21 cellular contexts compared by ENCODE assay signal in the genomic region with DNA sequence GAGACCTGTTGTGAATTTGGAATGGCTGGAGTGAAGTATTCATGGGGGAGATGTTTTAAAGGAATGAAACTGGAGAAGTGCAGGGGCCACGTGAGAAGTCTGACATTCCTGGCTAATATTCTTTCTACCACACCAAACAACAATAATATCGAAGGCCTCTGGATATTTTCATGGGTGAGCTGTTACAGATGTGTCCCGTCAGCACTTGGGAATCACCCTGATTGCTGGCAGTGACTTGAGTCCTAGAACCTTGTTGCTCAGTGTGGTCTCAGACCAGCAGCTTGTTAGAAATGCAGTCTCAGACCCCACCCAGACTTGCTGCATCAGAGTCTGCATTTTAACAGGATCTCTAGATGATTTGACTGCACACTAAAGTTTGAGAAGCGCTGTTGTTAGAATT.
DNase-seq lines count a peak whose midpoint lies in the region; ATAC-seq, FAIRE-seq and TF ChIP-seq lines count a peak whose summit lies in the region.
"Had no signal": no experiment of that assay in that cellular context is flagged by ENCODE, and none has a peak within 500 bp of the region (broad histone marks: within the 10 kb centered on the region; RNA-seq: fewer than 3 reads in every experiment).

No MANE protein-coding gene starts in this region.

- H3K9me3 ChIP-seq in Caco-2 = no peaks in the 10 kb centered on the region
- H3K9me3 ChIP-seq in H1 (ENCODE audit: insufficient read depth in 2 of 2, low read depth in 1 of 2, low read length in 1 of 2) = no peaks in the 10 kb centered on the region
- H3K9me3 ChIP-seq: HAP-1 had no signal

- H3K27ac Mint-ChIP-seq in Caco-2 (ENCODE audit: unreplicated experiment) (peak overlapping the region; percentile 42), nephron progenitor cell (peak overlapping the region; percentile 37)
- H3K27ac Mint-ChIP-seq: CD4-positive, CD25-positive, alpha-beta regulatory T cell had no signal

- H3K9ac ChIP-seq in H1 (replicated peaks in 1 of 4; ENCODE audit: extremely low read depth in 1 of 4, low read depth in 3 of 4, low read length in 3 of 4) = no peak overlapping the region

- 0 out of 2 replicates have a peak overlapping the region, but pooled peaks have one; percentile 53 for H2AK5ac ChIP-seq in H1 (ENCODE audit: low read depth, low read length)

- TF ChIP-seq EP300 in H1 (IDR thresholded peaks at IDR 0.05; ENCODE audit: borderline replicate concordance in 1 of 2, low read depth in 2 of 2, low read length in 2 of 2) = no peak

- no peak overlapping the region; the same call in 1 of the 2 replicates for H3K27ac ChIP-seq in H1 (ENCODE audit: low read depth, low read length)

- H4K20me1 ChIP-seq in H1 (replicated peaks in 1 of 2; ENCODE audit: control insufficient read depth in 1 of 2, insufficient read depth in 2 of 2, low read length in 2 of 2) = no peaks in the 10 kb centered on the region

- no TSS peak for BruUV-seq in Caco-2 (replicated peaks; lab: Mats Ljungman, UMichigan)

- DNase-seq in Caco-2 (no peak), H1 (ENCODE audit: low read depth in 1 of 2, low spot score in 2 of 2) (no peak), left ventricle myocardium superior (no peak), nephron progenitor cell (no peak), mesenteric fat pad (ENCODE audit: low spot score) (no peak), 8988T (no peak)
- no peak for DNase-seq in activated naive CD4-positive, alpha-beta T cell treated with Interleukin-2 at 50 U/mL for 16 hours
- DNase-seq: ACHN; AML-193; CD4-positive, CD25-positive, alpha-beta regulatory T cell; EL; KBM-7; NCI-H1436; NCI-H2029; NCI-H2171; NCI-H446; NCI-H69; SHP77 treated with DMSO at 0.1 percent for 48 hours had no signal

- 69% methylated on average over 4 of the region's 4 CpGs; no CpG with 5 or more reads in 1 of the 2 experiments for WGBS in H1 (ENCODE audit: extremely low coverage in 1 of 2, insufficient coverage in 1 of 2, insufficient read length in 1 of 2, insufficient replicate concordance in 2 of 2, low coverage in 1 of 2, low lambda C conversion rate in 2 of 2, missing lambda C conversion rate in 1 of 2), 2 experiments

- no peak overlapping the region for H3K14ac ChIP-seq in H1 (ENCODE audit: insufficient read length)

- ATAC-seq in left ventricle myocardium superior (peak; percentile 77), GM19035 (IDR thresholded peaks at IDR 0.05; ENCODE audit: unreplicated experiment) (no peak)

- H3K4me3 ChIP-seq in Caco-2 (ENCODE audit: low read depth, low read length) (no peak overlapping the region), H1 (ENCODE audit: extremely low read depth in 1 of 4, insufficient read depth in 2 of 4, low read depth in 3 of 4, low read length in 4 of 4) (no peak overlapping the region)
- H3K4me3 ChIP-seq: HAP-1 had no signal

- H2BK120ac ChIP-seq in H1 (replicated peaks; ENCODE audit: low read depth, low read length) = no peak overlapping the region

- intact Hi-C loops in Caco-2 (cut with micrococcal nuclease; ENCODE audit: unreplicated experiment) = no loop called here
- intact Hi-C loops in left ventricle myocardium superior (cut with micrococcal nuclease) = no loop called here

- no peak overlapping the region; a peak in 1 of 4 replicates for H3K4me2 ChIP-seq in H1 (ENCODE audit: insufficient read depth in 1 of 2, low read depth in 2 of 2, low read length in 2 of 2)

- CTCF ChIA-PET in Caco-2 (lab: Charles Lee) (no interaction called here), H1 (lab: Charles Lee; ENCODE audit: partially characterized antibody) (interaction anchor here (1.0 to 1.1 kb wide), 2 partner anchors 16 to 26 kb away, joined by 3 to 4 read pairs; no protein-coding TSS in a partner anchor)

- TF ChIP-seq CTCF in Caco-2 (IDR thresholded peaks at IDR 0.05; ENCODE audit: insufficient read depth in 1 of 2, low read depth in 1 of 2, low read length in 1 of 2, severe bottlenecking in 1 of 2, unreplicated experiment in 1 of 2) (no peak), H1 (IDR thresholded peaks at IDR 0.05; ENCODE audit: control extremely low read depth in 1 of 3, insufficient read depth in 1 of 3, low read depth in 1 of 3, low read length in 3 of 3) (no peak), nephron progenitor cell (IDR thresholded peaks at IDR 0.05) (no peak)

- no peak overlapping the region for H2BK15ac ChIP-seq in H1 (ENCODE audit: low read length)

- H2BK20ac ChIP-seq in H1 (ENCODE audit: low read length) = no peak overlapping the region

- H3K27me3 Mint-ChIP-seq in Caco-2 (ENCODE audit: insufficient read depth, unreplicated experiment) = no peaks in the 10 kb centered on the region
- no peaks in the 10 kb centered on the region for H3K27me3 Mint-ChIP-seq in nephron progenitor cell (ENCODE audit: low read depth, poor library complexity)
- H3K27me3 Mint-ChIP-seq: CD4-positive, CD25-positive, alpha-beta regulatory T cell had no signal

- H3K4me1 ChIP-seq in Caco-2 (peaks cover 19% of the 10 kb centered on the region; the same call in 1 of the 2 replicates), H1 (replicated peaks in 1 of 4; ENCODE audit: control insufficient read depth in 3 of 4, insufficient read depth in 4 of 4, low read length in 3 of 4) (peaks cover 0 to 5% (median 2%) of the 10 kb centered on the region in 4 experiments; a peak in 3 of 7 replicates)
- H3K4me1 ChIP-seq: HAP-1 had no signal

- H3K23me2 ChIP-seq in H1 (ENCODE audit: low read depth, low read length) = no peaks in the 10 kb centered on the region; the same call in 1 of the 2 replicates

- H3K79me2 ChIP-seq in H1 (ENCODE audit: control insufficient read depth in 1 of 2, insufficient read depth in 2 of 2, low read length in 2 of 2) = no peaks in the 10 kb centered on the region

- H3K36me3 Mint-ChIP-seq in Caco-2 (ENCODE audit: insufficient read depth, unreplicated experiment) (no peaks in the 10 kb centered on the region), nephron progenitor cell (ENCODE audit: low read depth) (peaks cover 35% of the 10 kb centered on the region)
- H3K36me3 Mint-ChIP-seq: CD4-positive, CD25-positive, alpha-beta regulatory T cell had no signal

- no peaks in the 10 kb centered on the region for H3K9me3 Mint-ChIP-seq in Caco-2 (ENCODE audit: unreplicated experiment)
- H3K9me3 Mint-ChIP-seq in nephron progenitor cell = peaks cover 8% of the 10 kb centered on the region

- H4K5ac ChIP-seq in H1 (ENCODE audit: insufficient read length, low read depth, low read length) = no peak overlapping the region

- H2AFZ ChIP-seq in H1 (ENCODE audit: low read length) = no peak overlapping the region

- no peaks in the 10 kb centered on the region for H3K36me3 ChIP-seq in Caco-2 (ENCODE audit: control insufficient read depth, insufficient read depth, low read length)
- no peaks in the 10 kb centered on the region for H3K36me3 ChIP-seq in H1 (ENCODE audit: control insufficient read depth in 2 of 4, insufficient read depth in 4 of 4, low read length in 3 of 4)
- H3K36me3 ChIP-seq: HAP-1 had no signal

- no peaks in the 10 kb centered on the region for H3K79me1 ChIP-seq in H1 (ENCODE audit: low read depth, low read length)

- TF ChIP-seq POLR2A in H1 (IDR thresholded peaks at IDR 0.05; ENCODE audit: control extremely low read depth in 1 of 2, low read depth in 2 of 2, low read length in 2 of 2) = no peak

- no peak overlapping the region for H3K23ac ChIP-seq in H1 (ENCODE audit: insufficient read length)

- POLR2A ChIA-PET in Caco-2 (lab: Charles Lee) (no interaction called here), H1 (lab: Charles Lee; ENCODE audit: partially characterized antibody) (interaction anchor here (1.0 to 1.4 kb wide), 2 partner anchors 10 to 13 kb away, joined by 3 read pairs; no protein-coding TSS in a partner anchor)

- H3K4me1 Mint-ChIP-seq in Caco-2 (ENCODE audit: low read depth, unreplicated experiment) = peaks cover 11% of the 10 kb centered on the region
- peaks cover 50% of the 10 kb centered on the region for H3K4me1 Mint-ChIP-seq in nephron progenitor cell

- no peak for FAIRE-seq in H1 (lab: Jason Lieb, UNC)
- FAIRE-seq: RCC 7860 had no signal

- H3K56ac ChIP-seq in H1 (replicated peaks; ENCODE audit: insufficient read length, low read depth, low read length) = no peak overlapping the region

- H4K8ac ChIP-seq in H1 (ENCODE audit: extremely low read depth, insufficient read depth, low read length) = no peak overlapping the region

- H3K4ac ChIP-seq in H1 (replicated peaks; ENCODE audit: insufficient read length, low read depth, low read length) = no peak overlapping the region

- H2BK12ac ChIP-seq in H1 (ENCODE audit: low read depth, low read length) = no peak overlapping the region

- TF ChIP-seq RAD21 in H1 (IDR thresholded peaks at IDR 0.05 in 1 of 2, conservative IDR thresholded peaks at IDR 0.05 in 1 of 2; ENCODE audit: low read depth in 2 of 2, low read length in 2 of 2) = no peak

- no peak overlapping the region for H4K91ac ChIP-seq in H1 (replicated peaks; ENCODE audit: insufficient read length, low read length)

- H3K27me3 ChIP-seq in Caco-2 (replicated peaks; ENCODE audit: control insufficient read depth, insufficient read depth, low read length) = no peaks in the 10 kb centered on the region
- no peaks in the 10 kb centered on the region for H3K27me3 ChIP-seq in H1 (replicated peaks in 1 of 4; ENCODE audit: control insufficient read depth in 3 of 4, extremely low read depth in 1 of 4, insufficient read depth in 3 of 4, low read length in 3 of 4)

- peak overlapping the region; percentile 66; the same call in 1 of the 2 replicates for H2BK5ac ChIP-seq in H1 (ENCODE audit: low read depth, low read length)

- H3K4me3 Mint-ChIP-seq in Caco-2 (ENCODE audit: unreplicated experiment) = no peak overlapping the region
- H3K4me3 Mint-ChIP-seq in nephron progenitor cell = no peak overlapping the region
- H3K4me3 Mint-ChIP-seq: CD4-positive, CD25-positive, alpha-beta regulatory T cell had no signal

- H3K18ac ChIP-seq in H1 (ENCODE audit: extremely low read depth, low read length) = no peak overlapping the region

TF ChIP-seq in H1, 55 proteins besides CTCF, POLR2A, EP300 and RAD21 (continues in another document):
- TF ChIP-seq TBP (IDR thresholded peaks at IDR 0.05; ENCODE audit: low read depth, low read length) (no peak), CTBP2 (IDR thresholded peaks at IDR 0.05; ENCODE audit: borderline replicate concordance, insufficient read depth, insufficient read length, low read length) (no peak), ZNF274 (IDR thresholded peaks at IDR 0.05; ENCODE audit: borderline replicate concordance, extremely low read depth, low read length) (no peak)
- TF ChIP-seq, protein P1, sequence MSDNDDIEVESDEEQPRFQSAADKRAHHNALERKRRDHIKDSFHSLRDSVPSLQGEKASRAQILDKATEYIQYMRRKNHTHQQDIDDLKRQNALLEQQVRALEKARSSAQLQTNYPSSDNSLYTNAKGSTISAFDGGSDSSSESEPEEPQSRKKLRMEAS (IDR thresholded peaks at IDR 0.05) = no peak
- TF ChIP-seq, protein P2, sequence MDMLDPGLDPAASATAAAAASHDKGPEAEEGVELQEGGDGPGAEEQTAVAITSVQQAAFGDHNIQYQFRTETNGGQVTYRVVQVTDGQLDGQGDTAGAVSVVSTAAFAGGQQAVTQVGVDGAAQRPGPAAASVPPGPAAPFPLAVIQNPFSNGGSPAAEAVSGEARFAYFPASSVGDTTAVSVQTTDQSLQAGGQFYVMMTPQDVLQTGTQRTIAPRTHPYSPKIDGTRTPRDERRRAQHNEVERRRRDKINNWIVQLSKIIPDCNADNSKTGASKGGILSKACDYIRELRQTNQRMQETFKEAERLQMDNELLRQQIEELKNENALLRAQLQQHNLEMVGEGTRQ (IDR thresholded peaks at IDR 0.05; ENCODE audit: low read length) = no peak
